In genomic region chr18:48989304-48990284, GRCh38 we compare ENCODE assay signal across 16 cellular contexts. TPM values are rescaled to one million over a fixed set of nuclear protein-coding genes. Genes with fewer than 3 reads are reported as not detected.
DNase-seq lines count a peak whose midpoint lies in the region; ATAC-seq and TF ChIP-seq lines count a peak whose summit lies in the region.
"Had no signal": no experiment of that assay in that cellular context is flagged by ENCODE, and none has a peak within 500 bp of the region (broad histone marks: within the 10 kb centered on the region; RNA-seq: fewer than 3 reads in every experiment).

No MANE protein-coding gene starts in this region.

- no peaks in the 10 kb centered on the region for H3K36me3 ChIP-seq in Peyer's patch
- H3K36me3 ChIP-seq: SJCRH30 had no signal

- H3K4me3 Mint-ChIP-seq in HFFc6, result no peak overlapping the region
- no peak overlapping the region for H3K4me3 Mint-ChIP-seq in stimulated activated naive B cell treated with anti-CD40 and anti-IgM and Interleukin-4, amounts not matched to agents 10 μg/mL and 1 μg/mL and 100 μg/mL, for 72 hours
- H3K4me3 Mint-ChIP-seq: naive thymus-derived CD8-positive, alpha-beta T cell; T-helper 2 cell treated with Interferon-gamma antibody and Interleukin-4, amounts not matched to agents 5 μg/mL and 100 μg/mL, for 36 hours had no signal

- no peaks in the 10 kb centered on the region for H3K9me3 ChIP-seq in Peyer's patch
- H3K9me3 ChIP-seq: SJCRH30 had no signal

- peaks cover 6% of the 10 kb centered on the region for H3K27me3 Mint-ChIP-seq in HFFc6 (ENCODE audit: insufficient read depth)
- H3K27me3 Mint-ChIP-seq in stimulated activated naive B cell treated with anti-CD40 and anti-IgM and Interleukin-4, amounts not matched to agents 10 μg/mL and 1 μg/mL and 100 μg/mL, for 72 hours, result peaks cover 0 to 5% of the 10 kb centered on the region in 2 donors

- H3K4me3 ChIP-seq in Peyer's patch, result no peak overlapping the region
- H3K4me3 ChIP-seq: lung, SJCRH30 had no signal

- H3K27me3 ChIP-seq in Peyer's patch, result no peaks in the 10 kb centered on the region
- H3K27me3 ChIP-seq: SJCRH30 had no signal

- TF ChIP-seq POLR2A in Peyer's patch (IDR thresholded peaks at IDR 0.05), result no peak

- H3K4me1 ChIP-seq in Peyer's patch, result peaks cover 0 to 23% (median 5%) of the 10 kb centered on the region in 4 donors
- H3K4me1 ChIP-seq: SJCRH30 had no signal

- no peaks in the 10 kb centered on the region for H3K9me3 Mint-ChIP-seq in HFFc6
- H3K9me3 Mint-ChIP-seq in stimulated activated naive B cell treated with anti-CD40 and anti-IgM and Interleukin-4, amounts not matched to agents 10 μg/mL and 1 μg/mL and 100 μg/mL, for 72 hours, result no peaks in the 10 kb centered on the region
- H3K9me3 Mint-ChIP-seq: naive thymus-derived CD8-positive, alpha-beta T cell; T-helper 2 cell treated with Interferon-gamma antibody and Interleukin-4, amounts not matched to agents 5 μg/mL and 100 μg/mL, for 36 hours had no signal

- H3K36me3 Mint-ChIP-seq in HFFc6 (ENCODE audit: low read depth), result no peaks in the 10 kb centered on the region
- H3K36me3 Mint-ChIP-seq in stimulated activated naive B cell treated with anti-CD40 and anti-IgM and Interleukin-4, amounts not matched to agents 10 μg/mL and 1 μg/mL and 100 μg/mL, for 72 hours, result no peaks in the 10 kb centered on the region
- H3K36me3 Mint-ChIP-seq: naive thymus-derived CD8-positive, alpha-beta T cell had no signal

- no peak for ATAC-seq in stimulated activated naive B cell treated with anti-CD40 and anti-IgM and Interleukin-4, amounts not matched to agents 10 μg/mL and 1 μg/mL and 100 μg/mL, for 72 hours (replicated peaks)
- no peak for ATAC-seq in HG02870 (IDR thresholded peaks at IDR 0.05; ENCODE audit: unreplicated experiment)
- ATAC-seq: naive thymus-derived CD8-positive, alpha-beta T cell had no signal

- peak overlapping the region; percentile 88 for H3K27ac Mint-ChIP-seq in HFFc6
- H3K27ac Mint-ChIP-seq in stimulated activated naive B cell treated with anti-CD40 and anti-IgM and Interleukin-4, amounts not matched to agents 10 μg/mL and 1 μg/mL and 100 μg/mL, for 72 hours, result peak overlapping the region; percentile 20
- H3K27ac Mint-ChIP-seq: T-helper 2 cell treated with Interferon-gamma antibody and Interleukin-4, amounts not matched to agents 5 μg/mL and 100 μg/mL, for 36 hours had no signal

- H3K27ac ChIP-seq in Peyer's patch, result no peak overlapping the region
- H3K27ac ChIP-seq: HL-60, SJCRH30 had no signal

- H3K4me1 Mint-ChIP-seq in HFFc6 (ENCODE audit: low read depth), result peaks cover 53% of the 10 kb centered on the region
- peaks cover 20 to 34% of the 10 kb centered on the region in 2 donors for H3K4me1 Mint-ChIP-seq in stimulated activated naive B cell treated with anti-CD40 and anti-IgM and Interleukin-4, amounts not matched to agents 10 μg/mL and 1 μg/mL and 100 μg/mL, for 72 hours

- no peak for TF ChIP-seq CTCF in HFFc6 (IDR thresholded peaks at IDR 0.05)
- TF ChIP-seq CTCF in Peyer's patch (IDR thresholded peaks at IDR 0.05), result no peak

- DNase-seq in HFFc6, result no peak
- peak; percentile 39 for DNase-seq in ecto neural progenitor cell (ENCODE audit: low spot score)
- DNase-seq in left kidney (ENCODE audit: low read depth, low spot score), result peak; percentile 70
- DNase-seq in stimulated activated naive B cell treated with anti-CD40 and anti-IgM and Interleukin-4, amounts not matched to agents 10 μg/mL and 1 μg/mL and 100 μg/mL, for 72 hours, result no peak
- no peak for DNase-seq in Peyer's patch
- DNase-seq in activated T-cell treated with anti-CD3 and anti-CD28 coated beads, Interleukin-2, amount 50 U/mL, for 48 hours, result no peak
- DNase-seq: activated effector memory CD4-positive, alpha-beta T cell treated with anti-CD3 and anti-CD28 coated beads, Interleukin-2, amount 50 U/mL, for 16 hours; MV-4-11; NCI-H2081; NCI-H510A; SJCRH30 had no signal

RNA-seq across cellular contexts. Expression of gene SMAD7, which starts 38.8 kb away (rescaled TPM):
- 10 to 100 TPM; 29.6 to 35.8 (median 30.7) TPM for total RNA-seq in HFFc6 (2021; fragmentation: NEBNext Ultra II Directional; extraction: Animal tissue kit (Norgen Biotek cat#: 25700))
- 100 to 1,000 TPM in 1 of 4 donors, 10 to 100 TPM in 3; 42.9 to 100 (median 68.7) TPM for total RNA-seq in Peyer's patch

Comparison
In these comparisons a context has a peak if more than half of its experiments do, and no peak if none do; other contexts are left out.
1. DNase-seq: peak in ecto neural progenitor cell (single experiment) and left kidney (single experiment); none in HFFc6 (single experiment), stimulated activated naive B cell treated with anti-CD40 and anti-IgM and Interleukin-4, amounts not matched to agents 10 μg/mL and 1 μg/mL and 100 μg/mL, for 72 hours (single experiment), Peyer's patch (0 of 3) and activated T-cell treated with anti-CD3 and anti-CD28 coated beads, Interleukin-2, amount 50 U/mL, for 48 hours (0 of 2).